In genomic region chr3:52829482-52829881, GRCh38 we compare ENCODE assay signal across 29 cellular contexts. TPM values are rescaled to one million over a fixed set of nuclear protein-coding genes. Genes with fewer than 3 reads are reported as not detected.
"Had no signal": no experiment of that assay in that cellular context is flagged by ENCODE, and none has a peak within 500 bp of the region (broad histone marks: within the 10 kb centered on the region; RNA-seq: fewer than 3 reads in every experiment).

No MANE protein-coding gene starts in this region.

- H3K9me3 ChIP-seq: ascending aorta had no signal

- H3K4me3 ChIP-seq: ascending aorta, cardiac muscle cell, PC-9 had no signal

- ATAC-seq: activated CD8-positive, alpha-beta T cell treated with anti-CD3 and anti-CD28 coated beads, Interleukin-2, amount 10 ng/mL, durations not matched to agents 7 days and 5 days had no signal

- H3K27ac ChIP-seq: cardiac muscle cell, KMS-11, PC-9, RWPE1 had no signal

- H3K27me3 ChIP-seq: ascending aorta, cardiac muscle cell had no signal

- H3K9ac ChIP-seq: KMS-11 had no signal

- H3K36me3 ChIP-seq: cardiac muscle cell had no signal

- H3K4me2 ChIP-seq: KMS-11, PC-9 had no signal

- H2AFZ ChIP-seq: PC-9 had no signal

- DNase-seq: activated CD4-positive, alpha-beta T cell treated with anti-CD3 and anti-CD28 coated beads, Interleukin-2, amount 10 ng/mL, durations not matched to agents 7 days and 5 days; activated CD4-positive, alpha-beta T cell treated with anti-CD3 and anti-CD28 coated beads, Interleukin-2, amount 50 U/mL, for 48 hours; activated CD8-positive, alpha-beta T cell treated with anti-CD3 and anti-CD28 coated beads, Interleukin-2, amount 10 ng/mL, durations not matched to agents 7 days and 5 days; activated gamma-delta T cell; activated naive CD4-positive, alpha-beta T cell treated with Interleukin-2 at 50 U/mL for 16 hours; activated naive CD8-positive, alpha-beta T cell treated with anti-CD3 and anti-CD28 coated beads, Interleukin-2, amount 10 ng/mL, durations not matched to agents 7 days and 5 days; activated T-cell treated with anti-CD3 and anti-CD28 coated beads, Interleukin-2, amount 50 U/mL, for 24 hours; amygdala; MM.1S; NCI-H1092; NCI-H1436 treated with DMSO at 0.1 percent for 48 hours; NCI-H1694 treated with DMSO at 0.1 percent for 48 hours; NCI-H524 treated with DMSO at 0.1 percent for 48 hours; NCI-H748 treated with DMSO at 0.1 percent for 48 hours; NK-92 treated with Interleukin-12 subunit alpha and Interleukin-12 subunit beta, amount 100 ng/mL, for 24 hours; PC-9; Right ventricle myocardium superior; SW 1271; T-helper 1 cell; T-helper 2 cell; T-helper 9 cell had no signal

RNA-seq across cellular contexts. Expression of gene MUSTN1, which starts 5.3 kb away (rescaled TPM):
- total RNA-seq: cardiac muscle cell, LHCN-M2, PC-9 had no signal
- polyA plus RNA-seq: cardiac muscle cell had no signal

RNA-seq across cellular contexts. Expression of gene ITIH3, which starts 34.9 kb away (rescaled TPM):
- total RNA-seq: activated CD4-positive, alpha-beta T cell treated with anti-CD3 and anti-CD28 coated beads, Interleukin-2, amount 10 ng/mL, durations not matched to agents 7 days and 5 days; activated CD8-positive, alpha-beta T cell treated with anti-CD3 and anti-CD28 coated beads, Interleukin-2, amount 10 ng/mL, durations not matched to agents 7 days and 5 days; activated naive CD8-positive, alpha-beta T cell treated with anti-CD3 and anti-CD28 coated beads, Interleukin-2, amount 10 ng/mL, durations not matched to agents 7 days and 5 days; activated T-helper 2 cell treated with anti-CD3 and anti-CD28 coated beads, Interferon-gamma antibody, Interleukin-2, Interleukin-4, amounts not matched to agents 10 μg/mL and 5 μg/mL and 100 μg/mL, durations not matched to agents 14 hours and 24 hours and 36 hours; LHCN-M2; NCI-H460; OCI-LY7; PC-9 had no signal

RNA-seq across cellular contexts. Expression of gene ITIH1, which starts 52.1 kb away (rescaled TPM):
- total RNA-seq: activated CD4-positive, alpha-beta T cell treated with anti-CD3 and anti-CD28 coated beads, Interleukin-2, amount 10 ng/mL, durations not matched to agents 7 days and 5 days; activated CD8-positive, alpha-beta T cell treated with anti-CD3 and anti-CD28 coated beads, Interleukin-2, amount 10 ng/mL, durations not matched to agents 7 days and 5 days; activated naive CD8-positive, alpha-beta T cell treated with anti-CD3 and anti-CD28 coated beads, Interleukin-2, amount 10 ng/mL, durations not matched to agents 7 days and 5 days; activated T-helper 2 cell treated with anti-CD3 and anti-CD28 coated beads, Interferon-gamma antibody, Interleukin-2, Interleukin-4, amounts not matched to agents 10 μg/mL and 5 μg/mL and 100 μg/mL, durations not matched to agents 14 hours and 24 hours and 36 hours; cardiac muscle cell; LHCN-M2; NCI-H460; OCI-LY7; PC-9; Right ventricle myocardium superior had no signal
